Comparison of ENCODE assay signal across 24 cellular contexts in the genomic region with DNA sequence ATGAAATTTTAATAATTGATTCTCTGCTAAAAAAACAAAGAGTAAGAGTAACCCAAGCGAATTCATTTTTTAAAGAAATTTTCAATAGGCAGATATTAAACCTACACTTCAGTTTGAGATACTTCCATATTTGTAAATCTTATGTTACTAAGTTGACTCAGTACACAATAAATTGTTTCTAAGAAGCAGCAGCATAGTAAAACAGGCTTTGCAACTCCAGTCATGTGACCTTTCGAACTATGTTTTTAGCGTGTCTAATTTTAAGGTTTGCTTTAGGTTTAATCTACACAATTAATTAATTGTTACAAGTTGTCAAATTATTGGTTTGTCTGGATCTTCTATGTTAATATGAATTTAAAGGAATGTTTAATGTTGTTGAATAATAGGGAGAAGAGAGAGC.
DNase-seq lines count a peak whose midpoint lies in the region; ATAC-seq and TF ChIP-seq lines count a peak whose summit lies in the region.
"Had no signal": no experiment of that assay in that cellular context is flagged by ENCODE, and none has a peak within 500 bp of the region (broad histone marks: within the 10 kb centered on the region; RNA-seq: fewer than 3 reads in every experiment).

No MANE protein-coding gene starts in this region.

- H3K36me3 ChIP-seq in breast epithelium (no peaks in the 10 kb centered on the region), SK-N-MC (ENCODE audit: insufficient read depth, low read length) (no peaks in the 10 kb centered on the region), smooth muscle cell (ENCODE audit: low read depth) (no peaks in the 10 kb centered on the region)
- H3K36me3 ChIP-seq: left lung, neutrophil, stomach, thyroid gland had no signal

- H2AFZ ChIP-seq in smooth muscle cell (ENCODE audit: low read depth): peak overlapping the region; percentile 8

- TF ChIP-seq CTCF in MCF 10A (IDR thresholded peaks at IDR 0.05; ENCODE audit: unreplicated experiment) (no peak), breast epithelium (IDR thresholded peaks at IDR 0.05) (no peak), foreskin keratinocyte (conservative IDR thresholded peaks at IDR 0.05) (no peak), smooth muscle cell (IDR thresholded peaks at IDR 0.05; ENCODE audit: borderline replicate concordance, insufficient read depth, poor library complexity, severe bottlenecking) (no peak), omental fat pad (IDR thresholded peaks at IDR 0.05) (no peak)

- intact Hi-C loops in MCF 10A (cut with micrococcal nuclease) (no loop called here), breast epithelium (cut with DNase I; ENCODE audit: low total_unique reads) (no loop called here)

- H3K27ac Mint-ChIP-seq in MCF 10A (ENCODE audit: low read depth, unreplicated experiment): peak overlapping the region; percentile 88
- H3K27ac Mint-ChIP-seq: activated CD4-positive, alpha-beta T cell treated with anti-CD3 and anti-CD28 coated beads, Interleukin-2, amount 10 ng/mL, durations not matched to agents 24 days and 14 days had no signal

- H3K4me1 ChIP-seq in breast epithelium (peaks cover 0 to 7% of the 10 kb centered on the region in 2 donors), foreskin keratinocyte (peaks cover 11% of the 10 kb centered on the region), smooth muscle cell (ENCODE audit: low read depth) (peaks cover 7% of the 10 kb centered on the region)

- no peak overlapping the region for H3K4me3 Mint-ChIP-seq in MCF 10A (ENCODE audit: unreplicated experiment)
- H3K4me3 Mint-ChIP-seq: activated CD4-positive, alpha-beta T cell treated with anti-CD3 and anti-CD28 coated beads, Interleukin-2, amount 10 ng/mL, durations not matched to agents 24 days and 14 days; brain; CD8-positive, alpha-beta memory T cell had no signal

- DNase-seq in MCF 10A (ENCODE audit: unreplicated experiment): no peak
- no peak for DNase-seq in breast epithelium (ENCODE audit: low spot score in 2 of 2)
- DNase-seq in SK-N-MC (ENCODE audit: low read depth, low spot score): no peak
- DNase-seq in foreskin keratinocyte: peak in 1 of 2 donors; percentile 53
- DNase-seq in smooth muscle cell (lab: John Stamatoyannopoulos, UW; ENCODE audit: unreplicated experiment): no peak
- DNase-seq in omental fat pad (ENCODE audit: low spot score): no peak
- DNase-seq: activated CD4-positive, alpha-beta T cell treated with anti-CD3 and anti-CD28 coated beads, Interleukin-2, amount 10 ng/mL, durations not matched to agents 24 days and 14 days; activated naive CD4-positive, alpha-beta T cell; activated T-cell treated with anti-CD3 and anti-CD28 coated beads, Interleukin-2, amount 50 U/mL, for 48 hours; CD8-positive, alpha-beta memory T cell; head of caudate nucleus; KBM-7; left lung; MM.1S; NCI-H1417; SHP77; stomach; SW 1271; T1000; thyroid gland had no signal

- H3K4me3 ChIP-seq in breast epithelium (no peak overlapping the region), SK-N-MC (0 out of 2 replicates have a peak overlapping the region, but pooled peaks have one; percentile 14), smooth muscle cell (no peak overlapping the region)
- H3K4me3 ChIP-seq: left lung, stomach, thyroid gland had no signal

- H3K27ac ChIP-seq in breast epithelium: no peak overlapping the region
- H3K27ac ChIP-seq in SK-N-MC: peak overlapping the region; percentile 82; the same call in 1 of the 2 replicates
- no peak overlapping the region for H3K27ac ChIP-seq in foreskin keratinocyte
- H3K27ac ChIP-seq in smooth muscle cell (ENCODE audit: low read depth): peak overlapping the region; percentile 62
- H3K27ac ChIP-seq: left lung, neutrophil, stomach had no signal

- peaks cover 5% of the 10 kb centered on the region for H3F3A ChIP-seq in smooth muscle cell (ENCODE audit: low read depth)

- H3K9me3 Mint-ChIP-seq in MCF 10A (ENCODE audit: unreplicated experiment): no peaks in the 10 kb centered on the region
- H3K9me3 Mint-ChIP-seq: activated CD4-positive, alpha-beta T cell treated with anti-CD3 and anti-CD28 coated beads, Interleukin-2, amount 10 ng/mL, durations not matched to agents 24 days and 14 days; brain; CD8-positive, alpha-beta memory T cell had no signal

- TF ChIP-seq POLR2A in breast epithelium (IDR thresholded peaks at IDR 0.05): no peak

- H4K20me1 ChIP-seq in smooth muscle cell (ENCODE audit: low read depth): no peaks in the 10 kb centered on the region

- ATAC-seq in foreskin keratinocyte (peak; percentile 68), HG02623 (IDR thresholded peaks at IDR 0.05; ENCODE audit: unreplicated experiment) (no peak), omental fat pad (ENCODE audit: low FRiP score) (no peak), HG03097 (IDR thresholded peaks at IDR 0.05; ENCODE audit: low FRiP score, unreplicated experiment) (no peak)
- ATAC-seq: left lung had no signal

- no peaks in the 10 kb centered on the region for H3K79me2 ChIP-seq in smooth muscle cell (ENCODE audit: low read depth)

- no TSS peak for BruUV-seq in MCF 10A (replicated peaks; lab: Mats Ljungman, UMichigan)

- H3K4me2 ChIP-seq in smooth muscle cell: no peak overlapping the region

- POLR2A ChIA-PET in MCF 10A (lab: Yijun Ruan, JAX): interaction anchor here (1.0 to 1.2 kb wide), 3 partner anchors 21 to 705 kb away, joined by 3 to 5 read pairs (median 3); no protein-coding TSS in a partner anchor

- H3K27me3 Mint-ChIP-seq in MCF 10A (ENCODE audit: insufficient read depth, unreplicated experiment): no peaks in the 10 kb centered on the region
- H3K27me3 Mint-ChIP-seq: brain; CD8-positive, alpha-beta memory T cell had no signal

- H3K9ac ChIP-seq in SK-N-MC (ENCODE audit: insufficient read length) (no peak overlapping the region), smooth muscle cell (ENCODE audit: low read depth) (peak overlapping the region; percentile 11)

- H3K9me3 ChIP-seq in breast epithelium (no peaks in the 10 kb centered on the region), SK-N-MC (ENCODE audit: low read depth, low read length) (no peaks in the 10 kb centered on the region), smooth muscle cell (replicated peaks; ENCODE audit: low read depth) (no peaks in the 10 kb centered on the region)
- H3K9me3 ChIP-seq: left lung, neutrophil, stomach, thyroid gland had no signal

- 76% methylated on average over 3 of the region's 3 CpGs for WGBS in smooth muscle cell (ENCODE audit: low lambda C conversion rate)

- H3K36me3 Mint-ChIP-seq in MCF 10A (ENCODE audit: insufficient read depth, unreplicated experiment): peaks cover 5% of the 10 kb centered on the region
- H3K36me3 Mint-ChIP-seq: brain; CD8-positive, alpha-beta memory T cell had no signal

- CTCF ChIA-PET in MCF 10A (lab: Yijun Ruan, JAX): no interaction called here

- H3K27me3 ChIP-seq in breast epithelium: no peaks in the 10 kb centered on the region
- H3K27me3 ChIP-seq in foreskin keratinocyte: no peaks in the 10 kb centered on the region
- no peaks in the 10 kb centered on the region for H3K27me3 ChIP-seq in smooth muscle cell (ENCODE audit: low read depth)
- H3K27me3 ChIP-seq: left lung, neutrophil, stomach, thyroid gland had no signal

- H3K4me1 Mint-ChIP-seq in MCF 10A (ENCODE audit: insufficient read depth, unreplicated experiment): peaks cover 33% of the 10 kb centered on the region
- H3K4me1 Mint-ChIP-seq: activated CD4-positive, alpha-beta T cell treated with anti-CD3 and anti-CD28 coated beads, Interleukin-2, amount 10 ng/mL, durations not matched to agents 24 days and 14 days; CD8-positive, alpha-beta memory T cell had no signal

Comparison
In these comparisons a context has a peak if more than half of its experiments do, and no peak if none do; other contexts are left out.
1. H3K27ac ChIP-seq: peak in SK-N-MC (single experiment) and smooth muscle cell (single experiment); none in breast epithelium (0 of 2) and foreskin keratinocyte (single experiment).